ENCODE assay signal across 8 cellular contexts in the genomic region with DNA sequence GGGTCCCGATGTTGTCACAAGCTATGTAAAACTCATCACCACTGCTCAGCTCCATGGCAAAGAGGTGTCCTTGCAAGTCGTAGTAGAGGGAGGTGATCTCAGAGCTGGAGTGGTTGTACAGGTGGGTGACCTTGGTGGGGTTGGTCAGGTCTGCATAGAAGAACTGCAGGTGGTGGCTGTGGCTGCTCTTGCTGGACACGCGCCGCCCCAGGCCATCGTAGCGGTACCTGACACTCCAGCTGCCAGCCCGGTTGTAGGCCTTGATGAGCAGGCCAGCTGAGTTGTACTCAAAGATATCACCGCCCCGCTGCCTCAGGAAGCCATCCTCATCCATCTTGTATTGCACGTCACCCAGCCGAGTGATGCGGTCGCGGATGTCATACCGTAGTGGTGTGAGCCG.
"Had no signal": no experiment of that assay in that cellular context is flagged by ENCODE, and none has a peak within 500 bp of the region (broad histone marks: within the 10 kb centered on the region; RNA-seq: fewer than 3 reads in every experiment).

No MANE protein-coding gene starts in this region.

- FAIRE-seq: G401.6, GM12878, GM12891, GM12892, GM18507, GM19239 had no signal

- DNase-seq: GDM1, GF-D8 had no signal

- H3K4me3 ChIP-seq: GM12878 had no signal

- ATAC-seq: GM12878 had no signal
